In genomic region chr1:150829751-150830150, GRCh38 we compare ENCODE assay signal across 14 cellular contexts. TPM values are rescaled to one million over a fixed set of nuclear protein-coding genes. Genes with fewer than 3 reads are reported as not detected.
DNase-seq lines count a peak whose midpoint lies in the region; ATAC-seq, FAIRE-seq and TF ChIP-seq lines count a peak whose summit lies in the region.
"Had no signal": no experiment of that assay in that cellular context is flagged by ENCODE, and none has a peak within 500 bp of the region (broad histone marks: within the 10 kb centered on the region; RNA-seq: fewer than 3 reads in every experiment).

No MANE protein-coding gene starts in this region.

- H3K36me3 ChIP-seq in left ventricle myocardium inferior, result peaks cover 100% of the 10 kb centered on the region
- peaks cover 0 to 100% (median 74%) of the 10 kb centered on the region in 9 donors for H3K36me3 ChIP-seq in heart right ventricle
- peaks cover 88% of the 10 kb centered on the region for H3K36me3 ChIP-seq in RWPE2 (ENCODE audit: low read depth)

- 88 to 90% methylated on average over 7 of the region's 7 CpGs for WGBS in heart right ventricle, 2 donors

- H3K27me3 ChIP-seq in left ventricle myocardium inferior (ENCODE audit: low read depth) (no peaks in the 10 kb centered on the region), heart right ventricle (no peaks in the 10 kb centered on the region), RWPE2 (ENCODE audit: insufficient read depth, poor library complexity, severe bottlenecking) (no peaks in the 10 kb centered on the region)
- H3K27me3 ChIP-seq: BLaER1, SJSA1 had no signal

- H3K9me3 ChIP-seq in left ventricle myocardium inferior (replicated peaks) (no peaks in the 10 kb centered on the region), heart right ventricle (no peaks in the 10 kb centered on the region), RWPE2 (ENCODE audit: severe bottlenecking) (no peaks in the 10 kb centered on the region)
- H3K9me3 ChIP-seq: BLaER1, SJSA1 had no signal

- no peak for DNase-seq in left ventricle myocardium inferior
- no peak for DNase-seq in heart right ventricle
- no peak for DNase-seq in RWPE2 (ENCODE audit: low spot score)
- DNase-seq in foreskin fibroblast, result no peak
- DNase-seq in urothelium cell line (ENCODE audit: low spot score), result peak; percentile 12
- DNase-seq in globus pallidus (ENCODE audit: low spot score), result no peak
- no peak for DNase-seq in NAMALWA (ENCODE audit: low spot score)
- DNase-seq in NCI-H226, result no peak
- DNase-seq: activated CD4-positive, alpha-beta T cell treated with anti-CD3 and anti-CD28 coated beads, Interleukin-2, amount 10 ng/mL, durations not matched to agents 24 days and 14 days; activated effector memory CD4-positive, alpha-beta T cell treated with anti-CD3 and anti-CD28 coated beads, Interleukin-2, amount 50 U/mL, for 16 hours had no signal

- intact Hi-C loops in left ventricle myocardium inferior (cut with micrococcal nuclease), result no loop called here
- intact Hi-C loops in heart right ventricle (cut with DNase I), result loop anchor here in 3 of 10 donors (10.0 kb wide), 2 partner anchors 95 to 485 kb away; partner anchors contain the start of gene SETDB1 (in 2 of the 3)

- ATAC-seq in heart right ventricle, result no peak
- ATAC-seq in RWPE2 (ENCODE audit: low read depth), result no peak

- H3K4me1 ChIP-seq in left ventricle myocardium inferior, result no peaks in the 10 kb centered on the region
- no peaks in the 10 kb centered on the region for H3K4me1 ChIP-seq in heart right ventricle
- no peaks in the 10 kb centered on the region for H3K4me1 ChIP-seq in RWPE2 (ENCODE audit: insufficient read depth, poor library complexity, severe bottlenecking)
- H3K4me1 ChIP-seq: BLaER1, SJSA1 had no signal

- H3K4me3 ChIP-seq in left ventricle myocardium inferior (no peak overlapping the region), heart right ventricle (no peak overlapping the region), RWPE2 (ENCODE audit: severe bottlenecking) (no peak overlapping the region), foreskin fibroblast (ENCODE audit: low read depth in 1 of 2, low read length in 2 of 2) (no peak overlapping the region)
- H3K4me3 ChIP-seq: BLaER1, coronary artery, SJSA1 had no signal

- H3K27ac ChIP-seq in left ventricle myocardium inferior (replicated peaks) (no peak overlapping the region), heart right ventricle (no peak overlapping the region), RWPE2 (ENCODE audit: poor library complexity, severe bottlenecking) (no peak overlapping the region)
- H3K27ac ChIP-seq: BLaER1, coronary artery, SJSA1 had no signal

- no peak for FAIRE-seq in urothelium cell line (lab: Jason Lieb, UNC)
- FAIRE-seq: GM19239 had no signal

- TF ChIP-seq CTCF in left ventricle myocardium inferior (IDR thresholded peaks at IDR 0.05; ENCODE audit: borderline replicate concordance) (peak; percentile 37), heart right ventricle (IDR thresholded peaks at IDR 0.05) (peak in 1 of 9 donors; percentile 28), RWPE2 (IDR thresholded peaks at IDR 0.05; ENCODE audit: poor library complexity, severe bottlenecking) (peak; percentile 17), foreskin fibroblast (IDR thresholded peaks at IDR 0.05; ENCODE audit: low read depth, low read length) (peak; percentile 11)

RNA-seq across cellular contexts. Expression of gene CTSK, which starts 21.7 kb away (rescaled TPM):
- total RNA-seq in left ventricle myocardium inferior, result 8.2 TPM
- total RNA-seq in heart right ventricle, result 10 to 100 TPM in 1 of 10 donors, 1 to 10 TPM in 9; 2.1 to 10.1 (median 6.6) TPM
- 1 to 10 TPM; 2.6 to 4.9 TPM for polyA plus RNA-seq in heart right ventricle

RNA-seq across cellular contexts. Expression of gene ARNT, which starts 46.6 kb away (rescaled TPM):
- total RNA-seq in left ventricle myocardium inferior, result 26.5 TPM
- total RNA-seq in heart right ventricle, result 10 to 100 TPM; 30.4 to 38.3 (median 33.3) TPM
- 10 to 100 TPM; 10.4 to 16.3 TPM for polyA plus RNA-seq in heart right ventricle

RNA-seq across cellular contexts. Expression of gene CTXND2, which starts 57.2 kb away (rescaled TPM):
- total RNA-seq in left ventricle myocardium inferior (not detected), heart right ventricle (not detected)
- polyA plus RNA-seq in heart right ventricle, result not detected
- total RNA-seq: activated CD4-positive, alpha-beta T cell treated with anti-CD3 and anti-CD28 coated beads, Interleukin-2, amount 10 ng/mL, durations not matched to agents 24 days and 14 days; SJSA1 had no signal
